ENCODE assay signal across 1 cellular context in the genomic region with DNA sequence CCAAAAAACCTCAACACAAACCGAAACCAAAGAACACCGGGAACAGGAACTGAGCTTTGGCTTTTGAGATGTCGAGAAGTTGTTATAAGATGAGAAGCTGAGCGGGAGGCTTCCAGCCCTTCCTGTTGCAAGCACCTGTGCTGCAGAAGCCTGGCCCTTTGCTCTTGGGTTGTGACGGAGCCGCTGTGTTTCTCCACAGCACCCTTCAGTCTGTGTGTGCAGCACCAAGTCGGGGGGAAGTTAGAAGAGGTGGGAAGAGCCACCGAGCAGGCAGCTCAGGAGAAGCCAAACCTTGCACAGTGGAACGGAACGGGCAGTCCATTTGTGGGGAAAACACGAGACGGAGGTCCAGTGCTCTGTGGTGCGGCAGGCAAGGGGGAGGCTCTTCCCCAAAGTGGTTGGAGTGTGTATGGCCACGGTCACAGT.
TF ChIP-seq lines count a peak whose summit lies in the region.

No MANE protein-coding gene starts in this region.

TF ChIP-seq in IMR-90, 13 proteins besides CTCF, POLR2A, EP300 and RAD21 (continued from another document):
- TF ChIP-seq RCOR1 (IDR thresholded peaks at IDR 0.05; ENCODE audit: insufficient replicate concordance, low read length), result no peak
